9 cellular contexts compared by ENCODE assay signal in the genomic region with DNA sequence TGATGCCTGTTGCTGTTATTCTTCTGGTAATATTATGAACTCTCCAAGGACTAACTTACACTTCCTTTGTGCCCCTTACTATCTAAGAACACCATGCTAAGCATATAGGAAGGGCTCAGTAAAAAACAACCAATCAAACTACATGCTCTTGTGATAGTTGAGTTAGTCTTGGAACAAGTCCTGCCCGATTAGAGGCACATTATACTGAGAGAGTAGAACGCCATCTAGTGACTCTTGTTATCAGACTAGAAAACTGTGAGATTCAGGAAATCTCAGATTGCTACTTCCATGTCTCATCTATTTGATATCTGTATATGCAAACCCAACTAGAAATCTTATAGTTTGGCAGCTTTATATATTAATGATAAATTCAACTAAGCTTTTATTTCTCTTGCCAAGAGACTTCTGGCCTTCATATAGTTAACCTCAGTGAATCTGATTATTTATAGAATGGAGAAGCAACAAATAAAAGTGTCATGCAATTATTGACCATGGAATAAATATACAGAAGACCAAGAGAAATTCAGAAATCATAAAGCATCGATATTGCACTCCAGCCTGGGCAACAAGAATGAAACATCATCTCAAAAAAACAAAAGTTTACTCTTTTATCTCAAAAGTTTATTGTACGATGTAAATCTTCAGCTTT. TPM values are rescaled to one million over a fixed set of nuclear protein-coding genes. Genes with fewer than 3 reads are reported as not detected.
DNase-seq lines count a peak whose midpoint lies in the region; ATAC-seq, FAIRE-seq and TF ChIP-seq lines count a peak whose summit lies in the region.
"Had no signal": no experiment of that assay in that cellular context is flagged by ENCODE, and none has a peak within 500 bp of the region (broad histone marks: within the 10 kb centered on the region; RNA-seq: fewer than 3 reads in every experiment).

No MANE protein-coding gene starts in this region.

- CTCF ChIA-PET in activated CD4-positive, alpha-beta T cell treated with anti-CD3 and anti-CD28 coated beads, Interleukin-2, amount 10 ng/mL, durations not matched to agents 7 days and 5 days (lab: Charles Lee): interaction anchor here (0.6 to 1.8 kb wide), 2 partner anchors 94 to 138 kb away, joined by 4 to 6 read pairs; no protein-coding TSS in a partner anchor
- CTCF ChIA-PET in endothelial cell of umbilical vein (lab: Charles Lee): interaction anchor here (0.8 to 10.3 kb wide), 9 partner anchors 43 to 485 kb away, joined by 3 to 128 read pairs (median 4); no protein-coding TSS in a partner anchor

- no peak overlapping the region for H3K27ac Mint-ChIP-seq in activated CD4-positive, alpha-beta T cell treated with anti-CD3 and anti-CD28 coated beads, Interleukin-2, amount 10 ng/mL, durations not matched to agents 7 days and 5 days
- no peak overlapping the region for H3K27ac Mint-ChIP-seq in naive B cell

- H3K27me3 Mint-ChIP-seq in activated CD4-positive, alpha-beta T cell treated with anti-CD3 and anti-CD28 coated beads, Interleukin-2, amount 10 ng/mL, durations not matched to agents 7 days and 5 days: peaks cover 17% of the 10 kb centered on the region
- peaks cover 8 to 13% (median 8%) of the 10 kb centered on the region in 3 donors for H3K27me3 Mint-ChIP-seq in naive B cell

- POLR2A ChIA-PET in activated CD4-positive, alpha-beta T cell treated with anti-CD3 and anti-CD28 coated beads, Interleukin-2, amount 10 ng/mL, durations not matched to agents 7 days and 5 days (lab: Charles Lee): no interaction called here
- POLR2A ChIA-PET in endothelial cell of umbilical vein (lab: Charles Lee): no interaction called here

- dilution Hi-C loops in endothelial cell of umbilical vein (cut with MboI; ENCODE audit: extremely low pct_ligation_motif_present, low sequenced_read_pairs): no loop called here

- H3K9me1 ChIP-seq in endothelial cell of umbilical vein (replicated peaks; ENCODE audit: control insufficient read depth, extremely low read depth, insufficient read depth, low read length): no peaks in the 10 kb centered on the region

- H3K4me3 Mint-ChIP-seq in activated CD4-positive, alpha-beta T cell treated with anti-CD3 and anti-CD28 coated beads, Interleukin-2, amount 10 ng/mL, durations not matched to agents 7 days and 5 days: no peak overlapping the region
- H3K4me3 Mint-ChIP-seq in naive B cell: peak overlapping the region in 1 of 8 donors; percentile 0
- H3K4me3 Mint-ChIP-seq: CD8-positive, alpha-beta memory T cell had no signal

- no peak overlapping the region for H3K27ac ChIP-seq in endothelial cell of umbilical vein (ENCODE audit: insufficient read depth, low read depth, low read length)
- no peak overlapping the region for H3K27ac ChIP-seq in ovary

- H2AFZ ChIP-seq in endothelial cell of umbilical vein (ENCODE audit: low read depth, low read length): no peak overlapping the region

- H3K4me2 ChIP-seq in endothelial cell of umbilical vein (ENCODE audit: insufficient read depth, low read length): no peak overlapping the region

- H3K36me3 Mint-ChIP-seq in activated CD4-positive, alpha-beta T cell treated with anti-CD3 and anti-CD28 coated beads, Interleukin-2, amount 10 ng/mL, durations not matched to agents 7 days and 5 days (ENCODE audit: low read depth): no peaks in the 10 kb centered on the region
- H3K36me3 Mint-ChIP-seq in naive B cell: no peaks in the 10 kb centered on the region
- H3K36me3 Mint-ChIP-seq: CD8-positive, alpha-beta memory T cell had no signal

- no peak for TF ChIP-seq EP300 in ovary (IDR thresholded peaks at IDR 0.05)

- TF ChIP-seq CTCF in endothelial cell of umbilical vein (IDR thresholded peaks at IDR 0.05; ENCODE audit: extremely low read depth in 1 of 2, insufficient read depth in 1 of 2, low read depth in 1 of 2, low read length in 2 of 2) (peak; percentile 36 to 44), ovary (IDR thresholded peaks at IDR 0.05) (no peak)

- H3K36me3 ChIP-seq in endothelial cell of umbilical vein (ENCODE audit: control insufficient read depth in 2 of 2, extremely low read depth in 1 of 2, insufficient read depth in 2 of 2, low read length in 2 of 2) (no peaks in the 10 kb centered on the region), ovary (no peaks in the 10 kb centered on the region)

- ATAC-seq in naive B cell (ENCODE audit: low read depth in 2 of 2) (peak; percentile 80 to 90), HG03439 (IDR thresholded peaks at IDR 0.05; ENCODE audit: unreplicated experiment) (no peak)

- peaks cover 7% of the 10 kb centered on the region for H3K4me1 Mint-ChIP-seq in activated CD4-positive, alpha-beta T cell treated with anti-CD3 and anti-CD28 coated beads, Interleukin-2, amount 10 ng/mL, durations not matched to agents 7 days and 5 days
- peaks cover 3 to 5% (median 5%) of the 10 kb centered on the region in 3 donors for H3K4me1 Mint-ChIP-seq in naive B cell

- no peaks in the 10 kb centered on the region for H3K79me2 ChIP-seq in endothelial cell of umbilical vein (ENCODE audit: control insufficient read depth, insufficient read depth, low read length)

- H3K4me1 ChIP-seq in endothelial cell of umbilical vein (ENCODE audit: control insufficient read depth, extremely low read depth, insufficient read depth, low read length) (no peaks in the 10 kb centered on the region), ovary (ENCODE audit: insufficient read depth) (no peaks in the 10 kb centered on the region)

- no peak for TF ChIP-seq POLR2A in endothelial cell of umbilical vein (IDR thresholded peaks at IDR 0.05; ENCODE audit: low read depth, low read length)
- no peak for TF ChIP-seq POLR2A in ovary (IDR thresholded peaks at IDR 0.05)

- BruUV-seq in endothelial cell of umbilical vein (replicated peaks; lab: Mats Ljungman, UMichigan): no TSS peak

- no peaks in the 10 kb centered on the region for H3K9me3 ChIP-seq in endothelial cell of umbilical vein (replicated peaks; ENCODE audit: control insufficient read depth, insufficient read depth, low read length)
- H3K9me3 ChIP-seq in ovary: no peaks in the 10 kb centered on the region

- H3K9me3 Mint-ChIP-seq in activated CD4-positive, alpha-beta T cell treated with anti-CD3 and anti-CD28 coated beads, Interleukin-2, amount 10 ng/mL, durations not matched to agents 7 days and 5 days: no peaks in the 10 kb centered on the region
- H3K9me3 Mint-ChIP-seq in naive B cell: no peaks in the 10 kb centered on the region
- H3K9me3 Mint-ChIP-seq: CD8-positive, alpha-beta memory T cell had no signal

- 7 to 12% (median 8%) methylated on average over 4 of the region's 4 CpGs for WGBS in ovary, 3 donors

- H3K9ac ChIP-seq in endothelial cell of umbilical vein (replicated peaks; ENCODE audit: extremely low read depth, insufficient read depth, low read length): no peak overlapping the region

- H3K27me3 ChIP-seq in endothelial cell of umbilical vein (ENCODE audit: control insufficient read depth in 2 of 2, insufficient read depth in 2 of 2, low read length in 2 of 2) (peaks cover 8 to 14% of the 10 kb centered on the region in 2 experiments), ovary (no peaks in the 10 kb centered on the region)

- H3K4me3 ChIP-seq in endothelial cell of umbilical vein (replicated peaks in 1 of 3; ENCODE audit: insufficient read depth in 1 of 3, low read depth in 1 of 3, low read length in 3 of 3): no peak overlapping the region
- no peak overlapping the region for H3K4me3 ChIP-seq in ovary

- peak; percentile 35 for DNase-seq in activated CD4-positive, alpha-beta T cell treated with anti-CD3 and anti-CD28 coated beads, Interleukin-2, amount 10 ng/mL, durations not matched to agents 7 days and 5 days
- no peak for DNase-seq in activated CD4-positive, alpha-beta T cell treated with anti-CD3 and anti-CD28 coated beads for 1 hour
- DNase-seq in NCI-H1092 treated with DMSO at 0.1 percent for 48 hours (lab: John Stamatoyannopoulos, UW): peak; percentile 74
- peak; percentile 4 for DNase-seq in SIG-M5 (lab: John Stamatoyannopoulos, UW)
- DNase-seq in endothelial cell of umbilical vein (ENCODE audit: low read depth, low spot score): peak; percentile 79
- DNase-seq in naive B cell: peak; percentile 36
- no peak for DNase-seq in ovary

- intact Hi-C loops in endothelial cell of umbilical vein (cut with micrococcal nuclease) (loop anchor here (1.0 to 5.0 kb wide), 6 partner anchors 43 to 563 kb away; partner anchors contain the start of gene NIPAL3), ovary (cut with DNase I) (loop anchor here in 2 of 4 donors (10.0 kb wide), 2 partner anchors 431 to 441 kb away; no protein-coding TSS in a partner anchor)

- H4K20me1 ChIP-seq in endothelial cell of umbilical vein (replicated peaks; ENCODE audit: control insufficient read depth, extremely low read depth, insufficient read depth, low read length): no peaks in the 10 kb centered on the region

- FAIRE-seq in endothelial cell of umbilical vein (lab: Jason Lieb, UNC): peak; percentile 90

TF ChIP-seq in endothelial cell of umbilical vein, 7 proteins besides CTCF, POLR2A, EP300 and RAD21 (continues in another document):
- no peak for TF ChIP-seq FOS (IDR thresholded peaks at IDR 0.05; ENCODE audit: borderline replicate concordance, insufficient read depth, low read length)
- no peak for TF ChIP-seq EZH2 (IDR thresholded peaks at IDR 0.05; ENCODE audit: borderline replicate concordance, low read depth, low read length, severe bottlenecking)
- TF ChIP-seq MYC (IDR thresholded peaks at IDR 0.05; ENCODE audit: low read depth, low read length): no peak
- TF ChIP-seq GATA2 (IDR thresholded peaks at IDR 0.05; ENCODE audit: insufficient read depth, insufficient read length, low read depth, low read length): no peak
- TF ChIP-seq, protein P1, sequence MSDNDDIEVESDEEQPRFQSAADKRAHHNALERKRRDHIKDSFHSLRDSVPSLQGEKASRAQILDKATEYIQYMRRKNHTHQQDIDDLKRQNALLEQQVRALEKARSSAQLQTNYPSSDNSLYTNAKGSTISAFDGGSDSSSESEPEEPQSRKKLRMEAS (IDR thresholded peaks at IDR 0.05; ENCODE audit: insufficient read depth, insufficient read length): no peak
- TF ChIP-seq POLR2AphosphoS5 (IDR thresholded peaks at IDR 0.05; ENCODE audit: insufficient read depth, low read depth, low read length): no peak

RNA-seq across cellular contexts. Expression of gene SRRM1, which starts 7.8 kb away (rescaled TPM):
- total RNA-seq in activated CD4-positive, alpha-beta T cell treated with anti-CD3 and anti-CD28 coated beads, Interleukin-2, amount 10 ng/mL, durations not matched to agents 7 days and 5 days: 100 to 1,000 TPM; 183 to 191 TPM
- total RNA-seq in endothelial cell of umbilical vein (157 and 163 TPM in 2 replicates), ovary (100 to 1,000 TPM; 108 to 154 (median 123) TPM)
- polyA plus RNA-seq in endothelial cell of umbilical vein (30.9 and 39.7 TPM in 2 replicates), naive B cell (ENCODE audit: low read depth in 6 of 6) (100 to 1,000 TPM in 5 of 6 donors, 10 to 100 TPM in 1; 74.8 to 251 (median 144) TPM), ovary (100 to 1,000 TPM in 1 of 2 donors, 10 to 100 TPM in 1; 74.9 to 128 TPM)
- polyA plus RNA-seq in endothelial cell of umbilical vein (2011; cell fraction: cytosol; rRNA removed): 48.0 and 64.2 TPM in 2 replicates
- polyA plus RNA-seq in endothelial cell of umbilical vein (2011; cell fraction: nucleus; rRNA removed): 124 and 146 TPM in 2 replicates
- 47.7 and 57.8 TPM in 2 replicates for polyA plus RNA-seq in endothelial cell of umbilical vein (2012)
- 58.9 and 66.5 TPM in 2 replicates for polyA minus RNA-seq in endothelial cell of umbilical vein
- polyA minus RNA-seq in endothelial cell of umbilical vein (2011; cell fraction: cytosol; rRNA and poly(A)+ RNA removed): 36.9 TPM
- polyA minus RNA-seq in endothelial cell of umbilical vein (2011; cell fraction: nucleus; rRNA and poly(A)+ RNA removed): 109 and 157 TPM in 2 replicates

Comparison
In these comparisons a context has a peak if more than half of its experiments do, and no peak if none do; other contexts are left out.
1. DNase-seq: peak in activated CD4-positive, alpha-beta T cell treated with anti-CD3 and anti-CD28 coated beads, Interleukin-2, amount 10 ng/mL, durations not matched to agents 7 days and 5 days (single experiment), NCI-H1092 treated with DMSO at 0.1 percent for 48 hours (single experiment), SIG-M5 (single experiment), endothelial cell of umbilical vein (single experiment) and naive B cell (single experiment); none in activated CD4-positive, alpha-beta T cell treated with anti-CD3 and anti-CD28 coated beads for 1 hour (single experiment) and ovary (0 of 5).
2. CTCF ChIP-seq: peak in endothelial cell of umbilical vein (2 of 2); none in ovary (0 of 3).